ENCODE assay signal across 12 cellular contexts in genomic region chr2:241902357-241902991, GRCh38. TPM values are rescaled to one million over a fixed set of nuclear protein-coding genes. Genes with fewer than 3 reads are reported as not detected.
DNase-seq lines count a peak whose midpoint lies in the region; ATAC-seq and TF ChIP-seq lines count a peak whose summit lies in the region.
"Had no signal": no experiment of that assay in that cellular context is flagged by ENCODE, and none has a peak within 500 bp of the region (broad histone marks: within the 10 kb centered on the region; RNA-seq: fewer than 3 reads in every experiment).

No MANE protein-coding gene starts in this region.

- H3K27me3 ChIP-seq in GM23338 (ENCODE audit: insufficient read depth) = no peaks in the 10 kb centered on the region
- H3K27me3 ChIP-seq in RWPE2 (ENCODE audit: insufficient read depth, poor library complexity, severe bottlenecking) = no peaks in the 10 kb centered on the region
- no peaks in the 10 kb centered on the region for H3K27me3 ChIP-seq in hepatocyte
- no peaks in the 10 kb centered on the region for H3K27me3 ChIP-seq in spleen (replicated peaks in 1 of 7)

- peaks cover 13% of the 10 kb centered on the region; the same call in 1 of the 2 replicates for H3K4me1 ChIP-seq in GM23338 (ENCODE audit: insufficient read depth)
- H3K4me1 ChIP-seq in RWPE2 (ENCODE audit: insufficient read depth, poor library complexity, severe bottlenecking) = peaks cover 6% of the 10 kb centered on the region
- H3K4me1 ChIP-seq in hepatocyte (ENCODE audit: insufficient read depth) = peaks cover 9% of the 10 kb centered on the region
- H3K4me1 ChIP-seq in spleen = peaks cover 0 to 23% (median 8%) of the 10 kb centered on the region in 6 donors

- intact Hi-C loops in spleen (cut with DNase I; ENCODE audit: low total_unique reads) = no loop called here

- DNase-seq in GM23338 (ENCODE audit: low spot score) (peak; percentile 61), RWPE2 (ENCODE audit: low spot score) (peak; percentile 59), hepatocyte (ENCODE audit: low spot score) (no peak), spleen (peak; percentile 68), NCI-H748 (lab: John Stamatoyannopoulos, UW; ENCODE audit: unreplicated experiment) (no peak), progenitor cell of endocrine pancreas (ENCODE audit: low spot score, unreplicated experiment) (no peak), Kasumi-1 (lab: John Stamatoyannopoulos, UW) (no peak)
- DNase-seq: activated CD8-positive, alpha-beta T cell treated with anti-CD3 and anti-CD28 coated beads, Interleukin-2, amount 10 ng/mL, durations not matched to agents 7 days and 5 days; activated naive CD4-positive, alpha-beta T cell treated with anti-CD3 and anti-CD28 coated beads, Interleukin-2, amount 50 U/mL, for 16 hours; NCI-H446; stimulated activated CD4-positive, alpha-beta T cell treated with anti-CD3 and anti-CD28 coated beads, Interleukin-2, amount 100 ng/mL, for 48 hours had no signal

- H2AFZ ChIP-seq in GM23338 (0 out of 2 replicates have a peak overlapping the region, but pooled peaks have one; percentile 23), hepatocyte (no peak overlapping the region)

- H3K27ac ChIP-seq in GM23338 (ENCODE audit: low read depth) = no peak overlapping the region
- no peak overlapping the region for H3K27ac ChIP-seq in RWPE2 (ENCODE audit: poor library complexity, severe bottlenecking)
- H3K27ac ChIP-seq in hepatocyte = no peak overlapping the region
- no peak overlapping the region for H3K27ac ChIP-seq in spleen

- ATAC-seq in GM23338 = peak; percentile 48
- no peak for ATAC-seq in RWPE2 (ENCODE audit: low read depth)
- ATAC-seq: activated CD8-positive, alpha-beta T cell treated with anti-CD3 and anti-CD28 coated beads, Interleukin-2, amount 10 ng/mL, durations not matched to agents 7 days and 5 days had no signal

- no peak for TF ChIP-seq CTCF in GM23338 (conservative IDR thresholded peaks at IDR 0.05; ENCODE audit: low read depth in 2 of 2)
- no peak for TF ChIP-seq CTCF in RWPE2 (IDR thresholded peaks at IDR 0.05; ENCODE audit: poor library complexity, severe bottlenecking)
- TF ChIP-seq CTCF in hepatocyte (IDR thresholded peaks at IDR 0.05; ENCODE audit: poor library complexity) = no peak
- no peak for TF ChIP-seq CTCF in spleen (IDR thresholded peaks at IDR 0.05 in 8 of 11, conservative IDR thresholded peaks at IDR 0.05 in 3 of 11)
- no peak for TF ChIP-seq CTCF in progenitor cell of endocrine pancreas (IDR thresholded peaks at IDR 0.05; ENCODE audit: unreplicated experiment)

- no peaks in the 10 kb centered on the region for H3K9me2 ChIP-seq in GM23338 (ENCODE audit: insufficient read depth)
- no peaks in the 10 kb centered on the region for H3K9me2 ChIP-seq in hepatocyte (replicated peaks; ENCODE audit: insufficient read depth)

- H3K4me3 ChIP-seq in GM23338 = peak overlapping the region; percentile 51
- no peak overlapping the region for H3K4me3 ChIP-seq in RWPE2 (ENCODE audit: severe bottlenecking)
- no peak overlapping the region for H3K4me3 ChIP-seq in hepatocyte
- H3K4me3 ChIP-seq in spleen = peak overlapping the region in 2 of 8 donors; percentile 11 to 39

- 0 out of 3 replicates have a peak, but pooled peaks cover 2% of the 10 kb centered on the region for H3K9me3 Mint-ChIP-seq in GM23338
- H3K9me3 Mint-ChIP-seq in progenitor cell of endocrine pancreas (ENCODE audit: low read depth) = no peaks in the 10 kb centered on the region

- peak overlapping the region; percentile 79 for H3K4me2 ChIP-seq in GM23338
- peak overlapping the region; percentile 92 for H3K4me2 ChIP-seq in hepatocyte

- H3F3A ChIP-seq in GM23338 (replicated peaks; ENCODE audit: low read depth) = peaks cover 8% of the 10 kb centered on the region

- WGBS in hepatocyte (ENCODE audit: low lambda C conversion rate, missing lambda C conversion rate) = 57% methylated on average over 32 of the region's 48 CpGs
- WGBS in spleen, 5 donors = 66 to 89% (median 84%) methylated on average over 16 to 48 of the region's 48 CpGs

- H3K79me2 ChIP-seq in GM23338 (replicated peaks; ENCODE audit: insufficient read depth) = no peaks in the 10 kb centered on the region
- no peaks in the 10 kb centered on the region for H3K79me2 ChIP-seq in hepatocyte

- H3K27ac Mint-ChIP-seq in GM23338 (no peak overlapping the region), progenitor cell of endocrine pancreas (no peak overlapping the region)
- H3K27ac Mint-ChIP-seq: activated CD8-positive, alpha-beta T cell treated with anti-CD3 and anti-CD28 coated beads, Interleukin-2, amount 10 ng/mL, durations not matched to agents 7 days and 5 days had no signal

- H4K20me1 ChIP-seq in GM23338 (replicated peaks; ENCODE audit: insufficient read depth) (no peaks in the 10 kb centered on the region), hepatocyte (ENCODE audit: insufficient read depth, poor library complexity, severe bottlenecking) (no peaks in the 10 kb centered on the region)

- no peaks in the 10 kb centered on the region for H3K9me3 ChIP-seq in RWPE2 (ENCODE audit: severe bottlenecking)
- H3K9me3 ChIP-seq in hepatocyte (ENCODE audit: low read depth) = no peaks in the 10 kb centered on the region
- no peaks in the 10 kb centered on the region for H3K9me3 ChIP-seq in spleen

- H3K4me1 Mint-ChIP-seq in GM23338 = peaks cover 25% of the 10 kb centered on the region
- H3K4me1 Mint-ChIP-seq in progenitor cell of endocrine pancreas (ENCODE audit: low read depth) = peaks cover 11% of the 10 kb centered on the region

- H3K36me3 ChIP-seq in GM23338 (ENCODE audit: insufficient read depth) (no peaks in the 10 kb centered on the region), RWPE2 (ENCODE audit: low read depth) (no peaks in the 10 kb centered on the region), hepatocyte (replicated peaks; ENCODE audit: insufficient read depth, low read depth) (no peaks in the 10 kb centered on the region), spleen (peaks cover 0 to 45% (median 0%) of the 10 kb centered on the region in 6 donors)

- no peak for TF ChIP-seq POLR2A in spleen (IDR thresholded peaks at IDR 0.05)

- H3K36me3 Mint-ChIP-seq in GM23338 (ENCODE audit: low read depth) (peaks cover 3% of the 10 kb centered on the region; the same call in 1 of the 3 replicates), progenitor cell of endocrine pancreas (ENCODE audit: insufficient read depth) (no peaks in the 10 kb centered on the region)

- H3K4me3 Mint-ChIP-seq in GM23338 = peak overlapping the region; percentile 60
- H3K4me3 Mint-ChIP-seq in progenitor cell of endocrine pancreas (ENCODE audit: low read depth) = no peak overlapping the region
- H3K4me3 Mint-ChIP-seq: activated CD8-positive, alpha-beta T cell treated with anti-CD3 and anti-CD28 coated beads, Interleukin-2, amount 10 ng/mL, durations not matched to agents 7 days and 5 days had no signal

- H3K27me3 Mint-ChIP-seq in GM23338 (ENCODE audit: insufficient read depth, low read depth, poor library complexity) (peaks cover 21% of the 10 kb centered on the region), progenitor cell of endocrine pancreas (peaks cover 9% of the 10 kb centered on the region)

TF ChIP-seq in GM23338, 12 proteins besides CTCF, POLR2A, EP300 and RAD21 (continues in another document):
- TF ChIP-seq EZH2 (IDR thresholded peaks at IDR 0.05; ENCODE audit: low read depth, unreplicated experiment) (no peak), STAT1 (IDR thresholded peaks at IDR 0.05; ENCODE audit: unreplicated experiment) (no peak)

RNA-seq across cellular contexts. Expression of gene RTP5, which starts 32.9 kb away (rescaled TPM):
- total RNA-seq in GM23338 (2014; rRNA removed; shearing (Covaris generic)) = 0.50 TPM in 1 of 2 replicates, not detected in the other
- polyA plus RNA-seq in GM23338 (2016; fragmentation: Nextera tagmentation; extraction: Ambion mirVana) (not detected in 2 replicates), hepatocyte (not detected in 2 replicates), spleen (under 1 TPM; 0.39 to 0.93 (median 0.49) TPM)
- total RNA-seq in hepatocyte (not detected in 2 replicates), spleen (1 to 10 TPM in 4 of 7 donors, under 1 TPM in 3; 0.34 to 2.2 (median 1.0) TPM), progenitor cell of endocrine pancreas (not detected in 2 replicates)
- total RNA-seq: activated CD8-positive, alpha-beta T cell treated with anti-CD3 and anti-CD28 coated beads, Interleukin-2, amount 10 ng/mL, durations not matched to agents 7 days and 5 days; esophagus mucosa had no signal

RNA-seq across cellular contexts. Expression of gene PDCD1, which starts 43.8 kb away (rescaled TPM):
- total RNA-seq in GM23338 (2014; rRNA removed; shearing (Covaris generic)) = 0.38 and 1.8 TPM in 2 replicates
- 0.23 and 0.34 TPM in 2 replicates for polyA plus RNA-seq in GM23338 (2016; fragmentation: Nextera tagmentation; extraction: Ambion mirVana)
- total RNA-seq in hepatocyte = not detected in 2 replicates
- 0.44 and 0.84 TPM in 2 replicates for polyA plus RNA-seq in hepatocyte
- total RNA-seq in spleen = 1 to 10 TPM; 3.1 to 7.9 (median 5.4) TPM
- polyA plus RNA-seq in spleen = 1 to 10 TPM; 2.7 to 7.3 (median 5.2) TPM
- not detected in 2 replicates for total RNA-seq in progenitor cell of endocrine pancreas

Comparison
In these comparisons a context has a peak if more than half of its experiments do, and no peak if none do; other contexts are left out.
1. DNase-seq: peak in GM23338 (single experiment), RWPE2 (single experiment) and spleen (single experiment); none in hepatocyte (single experiment), NCI-H748 (single experiment), progenitor cell of endocrine pancreas (single experiment) and Kasumi-1 (0 of 2).